Comparison of ENCODE assay signal across 8 cellular contexts in the genomic region with DNA sequence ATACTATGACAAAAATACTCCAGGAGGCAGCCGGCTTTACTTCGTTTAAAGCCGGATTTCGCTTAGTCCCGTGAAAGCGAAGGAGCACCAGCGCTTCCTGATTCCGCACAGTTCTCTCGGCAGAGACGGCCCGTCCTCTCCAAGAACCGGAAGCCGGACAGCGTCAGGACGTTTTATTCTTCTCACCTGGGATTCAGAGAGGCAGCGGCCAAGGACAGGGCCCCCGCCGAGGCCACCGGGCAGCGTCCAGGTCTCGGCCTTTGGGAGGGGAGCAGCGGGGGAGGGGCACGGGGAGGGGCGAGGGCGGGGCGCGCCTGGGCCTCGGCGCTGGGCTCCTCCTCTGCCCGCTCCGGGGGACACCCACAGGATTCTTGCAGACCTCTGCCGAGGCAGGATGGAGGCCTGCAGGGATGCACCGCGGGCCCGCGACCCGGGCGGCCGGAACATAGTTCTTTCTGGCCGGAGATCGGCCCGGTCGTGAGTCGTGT. TPM values are rescaled to one million over a fixed set of nuclear protein-coding genes. Genes with fewer than 3 reads are reported as not detected.
DNase-seq lines count a peak whose midpoint lies in the region; ATAC-seq and TF ChIP-seq lines count a peak whose summit lies in the region.

No MANE protein-coding gene starts in this region.

- BruUV-seq in HCT116 (replicated peaks; lab: Mats Ljungman, UMichigan) = no TSS peak

- H3K36me3 ChIP-seq in HCT116 (ENCODE audit: control insufficient read depth in 1 of 2, insufficient read depth in 2 of 2, low read length in 2 of 2) = peaks cover 5 to 7% of the 10 kb centered on the region in 2 experiments; a peak in 1 of 4 replicates

- no peaks in the 10 kb centered on the region for H3K9me3 ChIP-seq in HCT116 (ENCODE audit: control insufficient read depth in 1 of 2, insufficient read depth in 1 of 2, low read depth in 1 of 2, low read length in 2 of 2)

- H4K20me1 ChIP-seq in HCT116 (ENCODE audit: insufficient read depth) = peaks cover 35% of the 10 kb centered on the region

- peaks cover 19 to 56% of the 10 kb centered on the region in 2 experiments for H3K4me1 ChIP-seq in HCT116 (ENCODE audit: control insufficient read depth in 1 of 2, insufficient read depth in 2 of 2, low read length in 2 of 2)

- CTCF ChIA-PET in HCT116 (lab: Charles Lee) = no interaction called here

- no peaks in the 10 kb centered on the region for H3K27me3 ChIP-seq in HCT116 (ENCODE audit: insufficient read depth, low read length)
- H3K27me3 ChIP-seq in dorsolateral prefrontal cortex = no peaks in the 10 kb centered on the region

- 0 out of 2 replicates have a peak overlapping the region, but pooled peaks have one; percentile 23 for H3K27ac ChIP-seq in HCT116 (ENCODE audit: low read depth, low read length)
- peak overlapping the region in 50 of 59 donors; percentile 6 to 81 (median 57) for H3K27ac ChIP-seq in dorsolateral prefrontal cortex

- H3K79me2 ChIP-seq in HCT116 (ENCODE audit: insufficient read depth, low read length) = peaks cover 99% of the 10 kb centered on the region

- H3K9me2 ChIP-seq in HCT116 (ENCODE audit: insufficient read depth) = no peaks in the 10 kb centered on the region

- POLR2A ChIA-PET in HCT116 (lab: Charles Lee) = no interaction called here

- H3K4me3 ChIP-seq in HCT116 (replicated peaks in 1 of 2; ENCODE audit: low read depth in 1 of 2, low read length in 2 of 2) (no peak overlapping the region), dorsolateral prefrontal cortex (peak overlapping the region; percentile 11 to 63 (median 49))

- no peak overlapping the region for H3K9ac ChIP-seq in HCT116 (ENCODE audit: low read length)

- TF ChIP-seq POLR2A in HCT116 (IDR thresholded peaks at IDR 0.05; ENCODE audit: borderline replicate concordance, extremely low read depth, insufficient read depth, insufficient read length) = no peak

- H3K4me2 ChIP-seq in HCT116 (ENCODE audit: low read length) = peak overlapping the region; percentile 36; the same call in 1 of the 2 replicates

- intact Hi-C loops in HCT116 (cut with micrococcal nuclease) = no loop called here
- intact Hi-C loops in dorsolateral prefrontal cortex (cut with DNase I) = loop anchor here in 1 of 2 donors (5.0 kb wide), 1 partner anchor 52 kb away; no protein-coding TSS in a partner anchor

- RAD21 ChIA-PET in HCT116 (lab: Charles Lee; ENCODE audit: low non-redundant PET in 1 of 2, low total read pairs in 2 of 2, uncharacterized antibody in 2 of 2, unreplicated experiment in 2 of 2) = no interaction called here

- TF ChIP-seq CTCF in HCT116 (IDR thresholded peaks at IDR 0.05 in 2 of 3, conservative IDR thresholded peaks at IDR 0.05 in 1 of 3; ENCODE audit: borderline replicate concordance in 1 of 3, insufficient read depth in 1 of 3, low read depth in 2 of 3, low read length in 2 of 3) = no peak
- TF ChIP-seq CTCF in dorsolateral prefrontal cortex (IDR thresholded peaks at IDR 0.05 in 54 of 56, conservative IDR thresholded peaks at IDR 0.05 in 2 of 56; ENCODE audit: low read depth in 1 of 56, partially characterized antibody in 56 of 56) = no peak

- H2AFZ ChIP-seq in HCT116 (ENCODE audit: low read depth, low read length, poor library complexity, severe bottlenecking) = no peak overlapping the region

- ATAC-seq in HCT116 (peak; percentile 41), HG03139 (IDR thresholded peaks at IDR 0.05; ENCODE audit: unreplicated experiment) (no peak), HG02798 (IDR thresholded peaks at IDR 0.05; ENCODE audit: poor library complexity, unreplicated experiment) (no peak)

- no peak for TF ChIP-seq RAD21 in HCT116 (IDR thresholded peaks at IDR 0.05; ENCODE audit: low read depth)

- no peak for DNase-seq in HCT116 (ENCODE audit: low read depth, low spot score)
- DNase-seq in activated CD4-positive, alpha-beta T cell treated with anti-CD3 and anti-CD28 coated beads for 48 hours = peak; percentile 61
- no peak for DNase-seq in dorsolateral prefrontal cortex
- peak; percentile 76 for DNase-seq in left kidney (ENCODE audit: low read depth, low spot score)
- DNase-seq in stimulated activated CD8-positive, alpha-beta memory T cell treated with anti-CD3 and anti-CD28 coated beads, Interleukin-7, amount 100 ng/mL, for 1 hour (ENCODE audit: low read depth in 2 of 2) = peak; percentile 23 to 27
- no peak for DNase-seq in GOT3 (lab: John Stamatoyannopoulos, UW)

TF ChIP-seq in HCT116, 20 proteins besides CTCF, POLR2A, EP300 and RAD21:
- TF ChIP-seq TCF7L2 (IDR thresholded peaks at IDR 0.05; ENCODE audit: borderline replicate concordance, extremely low read depth, insufficient read depth, insufficient read length) = no peak
- TF ChIP-seq JUND (IDR thresholded peaks at IDR 0.05) = no peak

RNA-seq across cellular contexts. Expression of gene DIDO1, which starts 2.8 kb away (rescaled TPM):
- total RNA-seq in HCT116 (2021; ENCODE audit: unreplicated experiment) = 41.4 TPM
- polyA plus RNA-seq in HCT116 (2012) = 18.9 and 21.9 TPM in 2 replicates
- total RNA-seq in dorsolateral prefrontal cortex = 10 to 100 TPM; 37.4 to 68.3 (median 49.5) TPM

RNA-seq across cellular contexts. Expression of gene GID8, which starts 8.9 kb away (rescaled TPM):
- total RNA-seq in HCT116 (2021; ENCODE audit: unreplicated experiment) (35.6 TPM), dorsolateral prefrontal cortex (10 to 100 TPM; 27.0 to 46.6 (median 36.3) TPM)
- 22.1 and 24.1 TPM in 2 replicates for polyA plus RNA-seq in HCT116 (2012)

RNA-seq across cellular contexts. Expression of gene SLC17A9, which starts 23.4 kb away (rescaled TPM):
- total RNA-seq in HCT116 (2021; ENCODE audit: unreplicated experiment) (37.6 TPM), dorsolateral prefrontal cortex (10 to 100 TPM in 1 of 120 experiments, 1 to 10 TPM in 115, under 1 TPM in 4; 0.58 to 11.1 (median 2.8) TPM)
- 24.4 and 24.9 TPM in 2 replicates for polyA plus RNA-seq in HCT116 (2012)

Comparison
In these comparisons a context has a peak if more than half of its experiments do, and no peak if none do; other contexts are left out.
1. DNase-seq: peak in activated CD4-positive, alpha-beta T cell treated with anti-CD3 and anti-CD28 coated beads for 48 hours (single experiment), left kidney (single experiment) and stimulated activated CD8-positive, alpha-beta memory T cell treated with anti-CD3 and anti-CD28 coated beads, Interleukin-7, amount 100 ng/mL, for 1 hour (2 of 2); none in HCT116 (single experiment), dorsolateral prefrontal cortex (0 of 10) and GOT3 (single experiment).
2. H3K4me3 ChIP-seq: peak in dorsolateral prefrontal cortex (59 of 59); none in HCT116 (0 of 2).